ENCODE assay signal across 1 cellular context in genomic region chr16:78045865-78046581, GRCh38.
TF ChIP-seq lines count a peak whose summit lies in the region.

No MANE protein-coding gene starts in this region.

TF ChIP-seq in HepG2, 621 proteins besides CTCF, POLR2A, EP300 and RAD21 (continued from another document and continues in another):
- TF ChIP-seq BCL3 (CRISPR knock-in tag; IDR thresholded peaks at IDR 0.05) (peak; percentile 98), ZNF124 (CRISPR knock-in tag; IDR thresholded peaks at IDR 0.05) (peak; percentile 99), MZF1 (CRISPR knock-in tag; IDR thresholded peaks at IDR 0.05; ENCODE audit: borderline replicate concordance) (no peak), ZBTB14 (CRISPR knock-in tag; IDR thresholded peaks at IDR 0.05) (peak; percentile 63), MLXIP (CRISPR knock-in tag; IDR thresholded peaks at IDR 0.05; ENCODE audit: borderline replicate concordance) (peak; percentile 95), SKIL (CRISPR knock-in tag; IDR thresholded peaks at IDR 0.05; ENCODE audit: borderline replicate concordance) (peak; percentile 89), FOXC1 (CRISPR knock-in tag; IDR thresholded peaks at IDR 0.05; ENCODE audit: borderline replicate concordance) (peak; percentile 98), ZSCAN21 (CRISPR knock-in tag; IDR thresholded peaks at IDR 0.05; ENCODE audit: borderline replicate concordance) (peak; percentile 99), FOXO1 (CRISPR knock-in tag; IDR thresholded peaks at IDR 0.05) (peak; percentile 90), TOPORS (CRISPR knock-in tag; IDR thresholded peaks at IDR 0.05) (peak; percentile 100), ZNF747 (CRISPR knock-in tag; IDR thresholded peaks at IDR 0.05; ENCODE audit: borderline replicate concordance) (peak; percentile 99), ZNF556 (CRISPR knock-in tag; IDR thresholded peaks at IDR 0.05; ENCODE audit: borderline replicate concordance) (peak; percentile 96), HMG20B (CRISPR knock-in tag; conservative IDR thresholded peaks at IDR 0.05) (peak; percentile 88; the same call in 1 of the 2 replicates), SP1 (IDR thresholded peaks at IDR 0.05) (no peak), SP1 (CRISPR knock-in tag; IDR thresholded peaks at IDR 0.05) (peak; percentile 54; the same call in 1 of the 2 replicates), ZNF607 (CRISPR knock-in tag; IDR thresholded peaks at IDR 0.05; ENCODE audit: borderline replicate concordance) (peak; percentile 100), PAXIP1 (CRISPR knock-in tag; conservative IDR thresholded peaks at IDR 0.05) (0 out of 2 replicates have a peak, but pooled peaks have one; percentile 47), ZNF576 (CRISPR knock-in tag; IDR thresholded peaks at IDR 0.05) (peak; percentile 94; the same call in 1 of the 2 replicates), DNMT1 (CRISPR knock-in tag; IDR thresholded peaks at IDR 0.05) (peak; percentile 98), HDAC6 (IDR thresholded peaks at IDR 0.05; ENCODE audit: low read depth, low read length) (no peak), ZNF350 (CRISPR knock-in tag; IDR thresholded peaks at IDR 0.05; ENCODE audit: borderline replicate concordance, low read depth) (peak; percentile 84), RBM39 (IDR thresholded peaks at IDR 0.05; ENCODE audit: low read depth, low read length, poor library complexity, severe bottlenecking) (no peak), ZNF260 (CRISPR knock-in tag; IDR thresholded peaks at IDR 0.05; ENCODE audit: borderline replicate concordance, low read depth) (no peak), RFX5 (IDR thresholded peaks at IDR 0.05; ENCODE audit: low read depth, low read length) (no peak), ZNF557 (CRISPR knock-in tag; IDR thresholded peaks at IDR 0.05) (peak; percentile 99), GFI1 (CRISPR knock-in tag; IDR thresholded peaks at IDR 0.05; ENCODE audit: borderline replicate concordance) (peak; percentile 51; the same call in 1 of the 2 replicates), HNF1A (IDR thresholded peaks at IDR 0.05; ENCODE audit: low read depth) (no peak), HNF1A (CRISPR knock-in tag; IDR thresholded peaks at IDR 0.05; ENCODE audit: borderline replicate concordance) (peak; percentile 63), FOXA1 (IDR thresholded peaks at IDR 0.05) (no peak), FOXA1 (CRISPR knock-in tag; IDR thresholded peaks at IDR 0.05) (no peak), KMT2A (CRISPR knock-in tag; IDR thresholded peaks at IDR 0.05) (peak; percentile 74), KAT7 (CRISPR knock-in tag; IDR thresholded peaks at IDR 0.05; ENCODE audit: borderline replicate concordance) (no peak), CBX2 (IDR thresholded peaks at IDR 0.05; ENCODE audit: low read depth, low read length) (no peak), CBX2 (CRISPR knock-in tag; IDR thresholded peaks at IDR 0.05; ENCODE audit: low read depth) (peak; percentile 98; the same call in 1 of the 2 replicates), SMARCC2 (IDR thresholded peaks at IDR 0.05) (0 out of 2 replicates have a peak, but pooled peaks have one; percentile 37), UBTF (CRISPR knock-in tag; IDR thresholded peaks at IDR 0.05) (peak; percentile 94), ZNF333 (CRISPR knock-in tag; IDR thresholded peaks at IDR 0.05; ENCODE audit: borderline replicate concordance) (peak; percentile 99; the same call in 1 of the 2 replicates), MEIS1 (CRISPR knock-in tag; IDR thresholded peaks at IDR 0.05; ENCODE audit: borderline replicate concordance) (peak; percentile 82), ZNF34 (CRISPR knock-in tag; IDR thresholded peaks at IDR 0.05; ENCODE audit: borderline replicate concordance) (peak; percentile 89; the same call in 1 of the 2 replicates), TSC22D2 (CRISPR knock-in tag; IDR thresholded peaks at IDR 0.05; ENCODE audit: borderline replicate concordance) (peak; percentile 99), NR2F6 (IDR thresholded peaks at IDR 0.05) (no peak), NR2F6 (CRISPR knock-in tag; IDR thresholded peaks at IDR 0.05) (peak; percentile 81), ADNP (CRISPR knock-in tag; IDR thresholded peaks at IDR 0.05) (peak; percentile 81), ARNT2 (CRISPR knock-in tag; IDR thresholded peaks at IDR 0.05; ENCODE audit: low read depth) (peak; percentile 99), ZNF383 (CRISPR knock-in tag; IDR thresholded peaks at IDR 0.05; ENCODE audit: borderline replicate concordance) (no peak), PAWR (CRISPR knock-in tag; IDR thresholded peaks at IDR 0.05; ENCODE audit: borderline replicate concordance) (peak; percentile 98)
